ENCODE assay signal across 11 cellular contexts in genomic region chr9:123343428-123344272, GRCh38. TPM values are rescaled to one million over a fixed set of nuclear protein-coding genes. Genes with fewer than 3 reads are reported as not detected.
DNase-seq lines count a peak whose midpoint lies in the region; ATAC-seq and TF ChIP-seq lines count a peak whose summit lies in the region.
"Had no signal": no experiment of that assay in that cellular context is flagged by ENCODE, and none has a peak within 500 bp of the region (broad histone marks: within the 10 kb centered on the region; RNA-seq: fewer than 3 reads in every experiment).

No MANE protein-coding gene starts in this region.

- H2BK120ac ChIP-seq in mesenchymal stem cell (ENCODE audit: low read depth, low read length) = no peak overlapping the region

- H3K27ac ChIP-seq in OCI-LY1 (ENCODE audit: low read depth, low read length, poor library complexity, severe bottlenecking) (peak overlapping the region; percentile 100), mesenchymal stem cell (ENCODE audit: low read length, poor library complexity, severe bottlenecking) (no peak overlapping the region)
- H3K27ac ChIP-seq in effector memory CD4-positive, alpha-beta T cell (ENCODE audit: insufficient read depth, low read length, poor library complexity, severe bottlenecking) = no peak overlapping the region

- H3K14ac ChIP-seq in mesenchymal stem cell (ENCODE audit: low read length in 2 of 2) = no peak overlapping the region

- H2BK15ac ChIP-seq in mesenchymal stem cell (ENCODE audit: low read depth, poor library complexity, severe bottlenecking) = no peak overlapping the region

- no peak for TF ChIP-seq CTCF in GM13976 (IDR thresholded peaks at IDR 0.05; ENCODE audit: borderline replicate concordance, control extremely low read depth, extremely low read depth, insufficient read depth, missing control alignments)
- TF ChIP-seq CTCF in OCI-LY1 (IDR thresholded peaks at IDR 0.05; ENCODE audit: low read length) = no peak

- no peaks in the 10 kb centered on the region for H3K36me3 ChIP-seq in OCI-LY1 (ENCODE audit: insufficient read depth, low read length)
- no peaks in the 10 kb centered on the region for H3K36me3 ChIP-seq in mesenchymal stem cell (ENCODE audit: control insufficient read depth in 1 of 2, insufficient read depth in 2 of 2, low read depth in 1 of 2, low read length in 2 of 2)
- H3K36me3 ChIP-seq in effector memory CD4-positive, alpha-beta T cell (ENCODE audit: control insufficient read depth, insufficient read depth, low read length) = no peaks in the 10 kb centered on the region

- H3K9ac ChIP-seq in OCI-LY1 (ENCODE audit: low read length) (peak overlapping the region; percentile 63), mesenchymal stem cell (ENCODE audit: low read length) (no peak overlapping the region)

- no peaks in the 10 kb centered on the region for H3K9me2 ChIP-seq in OCI-LY1 (ENCODE audit: low read depth, low read length)

- no peak overlapping the region for H3K23ac ChIP-seq in mesenchymal stem cell (ENCODE audit: low read length in 2 of 2)

- peak overlapping the region; percentile 80 for H3K4me2 ChIP-seq in OCI-LY1 (ENCODE audit: low read length)
- no peak overlapping the region for H3K4me2 ChIP-seq in mesenchymal stem cell (ENCODE audit: low read length, poor library complexity, severe bottlenecking)

- no peak overlapping the region for H2AFZ ChIP-seq in OCI-LY1 (ENCODE audit: low read length)
- H2AFZ ChIP-seq in mesenchymal stem cell (ENCODE audit: low read depth, low read length) = no peak overlapping the region

- H3K4ac ChIP-seq in mesenchymal stem cell (ENCODE audit: low read depth in 1 of 2, low read length in 2 of 2) = no peak overlapping the region

- no peaks in the 10 kb centered on the region for H4K20me1 ChIP-seq in OCI-LY1 (ENCODE audit: insufficient read depth, low read length)

- H2BK12ac ChIP-seq in mesenchymal stem cell (ENCODE audit: low read length in 2 of 2) = no peak overlapping the region

- H3K79me2 ChIP-seq in OCI-LY1 (ENCODE audit: insufficient read depth, low read length) = no peaks in the 10 kb centered on the region

- ATAC-seq in GM21786 (IDR thresholded peaks at IDR 0.05; ENCODE audit: unreplicated experiment) = peak; percentile 20
- ATAC-seq: activated naive CD4-positive, alpha-beta T cell treated with anti-CD3 and anti-CD28 coated beads, Interleukin-2, amount 50 U/mL, for 72 hours had no signal

- peaks cover 7% of the 10 kb centered on the region; the same call in 1 of the 2 replicates for H3F3A ChIP-seq in OCI-LY1 (ENCODE audit: insufficient read depth, low read length)

- no peak overlapping the region for H2BK5ac ChIP-seq in mesenchymal stem cell (ENCODE audit: low read depth, low read length, poor library complexity, severe bottlenecking)

- no peak overlapping the region for H3K18ac ChIP-seq in mesenchymal stem cell (ENCODE audit: low read depth in 1 of 2, low read length in 2 of 2)

- H4K91ac ChIP-seq in mesenchymal stem cell (ENCODE audit: low read length) = peak overlapping the region; percentile 11

- H3K27me3 ChIP-seq in OCI-LY1 (ENCODE audit: insufficient read depth, low read length) = no peaks in the 10 kb centered on the region
- peaks cover 5 to 38% of the 10 kb centered on the region in 2 experiments for H3K27me3 ChIP-seq in mesenchymal stem cell (ENCODE audit: control insufficient read depth in 1 of 2, insufficient read depth in 1 of 2, low read length in 2 of 2)
- H3K27me3 ChIP-seq in effector memory CD4-positive, alpha-beta T cell (replicated peaks; ENCODE audit: control insufficient read depth, insufficient read depth, low read length, poor library complexity, severe bottlenecking) = no peaks in the 10 kb centered on the region

- H3K4me3 ChIP-seq in OCI-LY1 (ENCODE audit: low read depth, low read length, poor library complexity, severe bottlenecking) (peak overlapping the region; percentile 34), mesenchymal stem cell (ENCODE audit: insufficient read depth in 1 of 2, low read depth in 1 of 2, low read length in 2 of 2) (no peak overlapping the region)
- H3K4me3 ChIP-seq in effector memory CD4-positive, alpha-beta T cell (ENCODE audit: insufficient read depth, low read depth, low read length, poor library complexity, severe bottlenecking) = no peak overlapping the region

- no peaks in the 10 kb centered on the region for H3K79me1 ChIP-seq in mesenchymal stem cell (replicated peaks; ENCODE audit: low read length, poor library complexity, severe bottlenecking)

- H3K4me1 ChIP-seq in OCI-LY1 (ENCODE audit: insufficient read depth, low read length, severe bottlenecking) (peaks cover 82% of the 10 kb centered on the region), mesenchymal stem cell (ENCODE audit: control insufficient read depth, insufficient read depth, low read depth, low read length) (peaks cover 19% of the 10 kb centered on the region)
- peaks cover 12% of the 10 kb centered on the region for H3K4me1 ChIP-seq in effector memory CD4-positive, alpha-beta T cell (ENCODE audit: control insufficient read depth, insufficient read depth, low read length, poor library complexity, severe bottlenecking)

- in situ Hi-C loops in GM13976 (cut with MboI; ENCODE audit: low sequenced_read_pairs, unreplicated experiment) = loop anchor here (5.0 kb wide), 1 partner anchor 111 kb away; no protein-coding TSS in a partner anchor

- peak; percentile 83 for DNase-seq in GM13976 (ENCODE audit: low spot score)
- no peak for DNase-seq in mesenchymal stem cell
- DNase-seq in NCI-H1105 treated with DMSO at 0.1 percent for 48 hours (lab: John Stamatoyannopoulos, UW) = no peak
- DNase-seq in effector memory CD4-positive, alpha-beta T cell = no peak
- DNase-seq in activated CD4-positive, CD25-positive, alpha-beta regulatory T cell (lab: John Stamatoyannopoulos, UW) = no peak
- DNase-seq in SW 1271 (lab: John Stamatoyannopoulos, UW) = no peak
- DNase-seq: DMS79, NCI-H446 treated with DMSO at 0.1 percent for 48 hours had no signal

- H3K9me3 ChIP-seq in OCI-LY1 (ENCODE audit: low read length) (no peaks in the 10 kb centered on the region), mesenchymal stem cell (ENCODE audit: control insufficient read depth, low read length) (no peaks in the 10 kb centered on the region)
- no peaks in the 10 kb centered on the region for H3K9me3 ChIP-seq in effector memory CD4-positive, alpha-beta T cell (ENCODE audit: control insufficient read depth, low read length)

- H4K8ac ChIP-seq in mesenchymal stem cell (ENCODE audit: low read length) = no peak overlapping the region

- H2AK5ac ChIP-seq in mesenchymal stem cell (ENCODE audit: low read length, severe bottlenecking) = no peak overlapping the region

- WGBS in mesenchymal stem cell = 70% methylated on average over 14 of the region's 14 CpGs

RNA-seq across cellular contexts. Expression of gene CRB2, which starts 12.3 kb away (rescaled TPM):
- 0.11 TPM for polyA plus RNA-seq in mesenchymal stem cell (2013, experiment 1 of 2)
- 0.10 TPM for polyA plus RNA-seq in mesenchymal stem cell (2013, experiment 2 of 2)
